In the genomic region with DNA sequence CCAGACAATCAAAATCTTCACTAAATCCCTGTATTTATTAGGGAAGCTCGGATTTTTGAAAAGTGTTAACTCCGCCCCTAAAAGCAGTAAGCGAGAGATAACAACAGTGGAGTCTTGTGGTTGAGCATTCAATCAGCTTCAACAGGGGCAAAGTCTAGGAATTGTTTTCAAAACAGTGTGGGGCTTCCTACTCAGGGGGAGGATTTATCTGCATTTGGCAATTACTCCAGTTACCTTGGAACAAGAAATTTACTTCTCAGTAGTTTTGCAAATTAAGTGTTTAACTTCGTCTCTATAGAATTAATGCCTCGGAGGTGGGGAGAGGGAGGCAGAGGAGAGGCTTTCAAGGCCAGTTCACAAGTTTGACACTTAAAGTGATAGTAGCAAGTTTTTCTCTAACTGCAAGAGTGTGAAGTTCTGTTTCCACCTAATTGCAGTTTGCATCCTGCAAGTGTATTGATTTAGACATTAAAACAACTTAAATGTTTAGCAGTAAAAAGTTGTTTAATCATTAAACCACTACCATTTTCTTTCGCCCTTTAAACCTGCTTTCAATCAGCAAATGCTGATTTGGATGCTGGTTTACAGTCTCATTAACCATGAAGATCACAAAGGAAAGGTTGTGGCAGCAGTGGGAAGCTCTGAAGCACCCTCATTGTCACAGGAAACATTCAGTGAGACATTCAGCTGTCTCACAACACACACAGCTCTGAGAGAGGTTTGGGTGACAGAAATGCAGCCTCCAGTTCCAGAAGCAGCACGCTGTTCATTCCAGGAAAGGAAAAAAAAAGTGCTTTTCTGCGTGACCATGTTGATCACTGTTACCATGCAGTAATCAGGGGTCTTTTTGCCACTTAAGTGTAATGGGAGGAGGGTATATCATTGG, we compare ENCODE assay signal across 11 cellular contexts.
DNase-seq lines count a peak whose midpoint lies in the region; ATAC-seq and TF ChIP-seq lines count a peak whose summit lies in the region.
"Had no signal": no experiment of that assay in that cellular context is flagged by ENCODE, and none has a peak within 500 bp of the region (broad histone marks: within the 10 kb centered on the region; RNA-seq: fewer than 3 reads in every experiment).

No MANE protein-coding gene starts in this region.

- intact Hi-C loops in dendritic cell treated with granulocyte-macrophage colony-stimulating factor and Interleukin-4, amounts not matched to agents 40 ng/mL and 50 ng/mL, for 4 days (cut with micrococcal nuclease) = no loop called here
- intact Hi-C loops in testis (cut with DNase I; ENCODE audit: low total_unique reads) = no loop called here

- TF ChIP-seq CTCF in nephron progenitor cell (IDR thresholded peaks at IDR 0.05) = no peak
- no peak for TF ChIP-seq CTCF in testis (IDR thresholded peaks at IDR 0.05)

- H3K9me3 ChIP-seq in HUES48 (ENCODE audit: control insufficient read depth, insufficient read depth, low read length) = no peaks in the 10 kb centered on the region
- no peaks in the 10 kb centered on the region for H3K9me3 ChIP-seq in testis
- H3K9me3 ChIP-seq: upper lobe of right lung had no signal

- H3K36me3 Mint-ChIP-seq in dendritic cell treated with granulocyte-macrophage colony-stimulating factor and Interleukin-4, amounts not matched to agents 40 ng/mL and 50 ng/mL, for 4 days (ENCODE audit: low read depth) = no peaks in the 10 kb centered on the region
- H3K36me3 Mint-ChIP-seq in nephron progenitor cell (ENCODE audit: low read depth) = peaks cover 8% of the 10 kb centered on the region

- peak overlapping the region; percentile 30 for H3K4me3 Mint-ChIP-seq in dendritic cell treated with granulocyte-macrophage colony-stimulating factor and Interleukin-4, amounts not matched to agents 40 ng/mL and 50 ng/mL, for 4 days
- H3K4me3 Mint-ChIP-seq in nephron progenitor cell = peak overlapping the region; percentile 69

- no peaks in the 10 kb centered on the region for H3K36me3 ChIP-seq in HUES48 (ENCODE audit: control insufficient read depth, insufficient read depth, low read length)
- no peaks in the 10 kb centered on the region for H3K36me3 ChIP-seq in testis (ENCODE audit: low read depth, missing control alignments)
- H3K36me3 ChIP-seq: upper lobe of right lung had no signal

- no peaks in the 10 kb centered on the region for H3K27me3 Mint-ChIP-seq in dendritic cell treated with granulocyte-macrophage colony-stimulating factor and Interleukin-4, amounts not matched to agents 40 ng/mL and 50 ng/mL, for 4 days
- no peaks in the 10 kb centered on the region for H3K27me3 Mint-ChIP-seq in nephron progenitor cell (ENCODE audit: low read depth, poor library complexity)

- peaks cover 40% of the 10 kb centered on the region for H3K4me1 Mint-ChIP-seq in dendritic cell treated with granulocyte-macrophage colony-stimulating factor and Interleukin-4, amounts not matched to agents 40 ng/mL and 50 ng/mL, for 4 days (ENCODE audit: low read depth)
- peaks cover 86% of the 10 kb centered on the region for H3K4me1 Mint-ChIP-seq in nephron progenitor cell

- H3K4me3 ChIP-seq in HUES48 (ENCODE audit: low read depth, low read length) = peak overlapping the region; percentile 38
- no peak overlapping the region for H3K4me3 ChIP-seq in testis
- H3K4me3 ChIP-seq: upper lobe of right lung had no signal

- H3K27ac ChIP-seq in HUES48 (ENCODE audit: low read depth, low read length) (peak overlapping the region; percentile 78), testis (no peak overlapping the region)
- H3K27ac ChIP-seq: upper lobe of right lung had no signal

- 58 to 61% methylated on average over 8 of the region's 8 CpGs for WGBS in testis, 2 donors

- peaks cover 11% of the 10 kb centered on the region for H3K9me3 Mint-ChIP-seq in dendritic cell treated with granulocyte-macrophage colony-stimulating factor and Interleukin-4, amounts not matched to agents 40 ng/mL and 50 ng/mL, for 4 days
- H3K9me3 Mint-ChIP-seq in nephron progenitor cell = peaks cover 5% of the 10 kb centered on the region

- H3K27me3 ChIP-seq in HUES48 (ENCODE audit: control insufficient read depth, insufficient read depth, low read length) = no peaks in the 10 kb centered on the region
- H3K27me3 ChIP-seq in testis = no peaks in the 10 kb centered on the region
- H3K27me3 ChIP-seq: upper lobe of right lung had no signal

- no peak for ATAC-seq in GM21390 (IDR thresholded peaks at IDR 0.05; ENCODE audit: unreplicated experiment)
- ATAC-seq in HG02678 (IDR thresholded peaks at IDR 0.05; ENCODE audit: unreplicated experiment) = no peak

- H3K4me1 ChIP-seq in HUES48 (ENCODE audit: control insufficient read depth, insufficient read depth, low read length) = peaks cover 50% of the 10 kb centered on the region
- no peaks in the 10 kb centered on the region for H3K4me1 ChIP-seq in testis
- H3K4me1 ChIP-seq: upper lobe of right lung had no signal

- peak overlapping the region; percentile 77 for H3K27ac Mint-ChIP-seq in dendritic cell treated with granulocyte-macrophage colony-stimulating factor and Interleukin-4, amounts not matched to agents 40 ng/mL and 50 ng/mL, for 4 days
- peak overlapping the region; percentile 99 for H3K27ac Mint-ChIP-seq in nephron progenitor cell

- peak; percentile 23 for DNase-seq in ELF-1 (ENCODE audit: low read depth, low spot score)
- no peak for DNase-seq in nephron progenitor cell
- no peak for DNase-seq in testis
- no peak for DNase-seq in NCI-H69 (lab: John Stamatoyannopoulos, UW)
- DNase-seq: DMS79 treated with DMSO at 0.1 percent for 48 hours; stimulated activated CD4-positive, alpha-beta T cell treated with anti-CD3 and anti-CD28 coated beads, Interleukin-2, amount 100 ng/mL, for 48 hours; upper lobe of right lung had no signal

- H3K9ac ChIP-seq in HUES48 (ENCODE audit: low read depth, low read length) = 0 out of 2 replicates have a peak overlapping the region, but pooled peaks have one; percentile 18

- TF ChIP-seq POLR2A in testis (IDR thresholded peaks at IDR 0.05) = no peak
